In the genomic region with DNA sequence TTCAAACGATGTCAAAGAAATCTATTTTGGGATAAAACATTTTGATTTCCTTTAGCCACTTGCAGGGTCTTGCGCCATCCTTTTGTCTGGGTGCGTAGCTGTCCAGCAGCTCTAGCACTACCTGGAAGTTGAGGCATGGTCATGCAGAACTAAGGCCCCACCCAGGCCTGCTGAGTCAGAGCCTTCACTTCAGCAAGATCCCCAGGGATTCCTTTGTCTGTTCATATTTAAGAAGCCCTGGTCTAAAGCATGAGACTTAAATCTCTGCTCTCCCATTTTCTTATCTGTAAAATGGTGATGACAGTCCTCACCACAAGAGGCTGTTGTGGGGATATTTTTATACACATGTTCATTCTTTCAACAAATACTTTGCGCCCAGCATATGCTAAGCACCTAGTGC, we compare ENCODE assay signal across 1 cellular context.
A peak's percentile ranks its signal among the peaks of the same experiment; 100 is the strongest.
TF ChIP-seq lines count a peak whose summit lies in the region.

No MANE protein-coding gene starts in this region.

TF ChIP-seq in SK-N-SH, 30 proteins besides CTCF, POLR2A, EP300 and RAD21:
- TF ChIP-seq, protein P1, sequence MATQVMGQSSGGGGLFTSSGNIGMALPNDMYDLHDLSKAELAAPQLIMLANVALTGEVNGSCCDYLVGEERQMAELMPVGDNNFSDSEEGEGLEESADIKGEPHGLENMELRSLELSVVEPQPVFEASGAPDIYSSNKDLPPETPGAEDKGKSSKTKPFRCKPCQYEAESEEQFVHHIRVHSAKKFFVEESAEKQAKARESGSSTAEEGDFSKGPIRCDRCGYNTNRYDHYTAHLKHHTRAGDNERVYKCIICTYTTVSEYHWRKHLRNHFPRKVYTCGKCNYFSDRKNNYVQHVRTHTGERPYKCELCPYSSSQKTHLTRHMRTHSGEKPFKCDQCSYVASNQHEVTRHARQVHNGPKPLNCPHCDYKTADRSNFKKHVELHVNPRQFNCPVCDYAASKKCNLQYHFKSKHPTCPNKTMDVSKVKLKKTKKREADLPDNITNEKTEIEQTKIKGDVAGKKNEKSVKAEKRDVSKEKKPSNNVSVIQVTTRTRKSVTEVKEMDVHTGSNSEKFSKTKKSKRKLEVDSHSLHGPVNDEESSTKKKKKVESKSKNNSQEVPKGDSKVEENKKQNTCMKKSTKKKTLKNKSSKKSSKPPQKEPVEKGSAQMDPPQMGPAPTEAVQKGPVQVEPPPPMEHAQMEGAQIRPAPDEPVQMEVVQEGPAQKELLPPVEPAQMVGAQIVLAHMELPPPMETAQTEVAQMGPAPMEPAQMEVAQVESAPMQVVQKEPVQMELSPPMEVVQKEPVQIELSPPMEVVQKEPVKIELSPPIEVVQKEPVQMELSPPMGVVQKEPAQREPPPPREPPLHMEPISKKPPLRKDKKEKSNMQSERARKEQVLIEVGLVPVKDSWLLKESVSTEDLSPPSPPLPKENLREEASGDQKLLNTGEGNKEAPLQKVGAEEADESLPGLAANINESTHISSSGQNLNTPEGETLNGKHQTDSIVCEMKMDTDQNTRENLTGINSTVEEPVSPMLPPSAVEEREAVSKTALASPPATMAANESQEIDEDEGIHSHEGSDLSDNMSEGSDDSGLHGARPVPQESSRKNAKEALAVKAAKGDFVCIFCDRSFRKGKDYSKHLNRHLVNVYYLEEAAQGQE (IDR thresholded peaks at IDR 0.05; ENCODE audit: low read depth, low read length) = peak; percentile 70
- no peak for TF ChIP-seq SIN3A (IDR thresholded peaks at IDR 0.05; ENCODE audit: borderline replicate concordance, low read depth, low read length)
- TF ChIP-seq EZH2phosphoT487 (IDR thresholded peaks at IDR 0.05; ENCODE audit: borderline replicate concordance, low read depth) = no peak
